ENCODE assay signal across 8 cellular contexts in genomic region chrX:49043220-49043986, GRCh38. TPM values are rescaled to one million over a fixed set of nuclear protein-coding genes. Genes with fewer than 3 reads are reported as not detected.
DNase-seq lines count a peak whose midpoint lies in the region; ATAC-seq and TF ChIP-seq lines count a peak whose summit lies in the region.

TFE3 (minus strand) TSS chrX:49043357; CDS start chrX:49043226, 131 bp downstream.

- H3K27me3 ChIP-seq in WERI-Rb-1 (ENCODE audit: insufficient read depth, low read depth, severe bottlenecking), result peaks cover 7% of the 10 kb centered on the region
- no peaks in the 10 kb centered on the region for H3K27me3 ChIP-seq in mammary epithelial cell (ENCODE audit: insufficient read depth, low read length)
- H3K27me3 ChIP-seq in iPS-20b (ENCODE audit: insufficient read depth, low read length), result no peaks in the 10 kb centered on the region

- no peaks in the 10 kb centered on the region for H4K20me1 ChIP-seq in mammary epithelial cell (ENCODE audit: insufficient read depth, low read length)

- TF ChIP-seq CTCF in AG04449 (IDR thresholded peaks at IDR 0.05; ENCODE audit: insufficient read depth, low read length, missing control alignments), result peak; percentile 48
- TF ChIP-seq CTCF in WERI-Rb-1 (IDR thresholded peaks at IDR 0.05; ENCODE audit: low read depth, low read length), result peak; percentile 54
- TF ChIP-seq CTCF in mammary epithelial cell (conservative IDR thresholded peaks at IDR 0.05 in 1 of 2, IDR thresholded peaks at IDR 0.05 in 1 of 2; ENCODE audit: extremely low read depth in 1 of 2, insufficient read depth in 1 of 2, low read depth in 1 of 2, low read length in 2 of 2), result peak; percentile 39 to 58

- dilution Hi-C loops in mammary epithelial cell (cut with HindIII; ENCODE audit: low sequenced_read_pairs), result loop anchor here (5.0 kb wide), 2 partner anchors 59 to 81 kb away; no protein-coding TSS in a partner anchor

- DNase-seq in AG04449 (ENCODE audit: low read depth, low spot score), result peak; percentile 89
- peak; percentile 100 for DNase-seq in NCI-H2227 (lab: John Stamatoyannopoulos, UW; ENCODE audit: unreplicated experiment)
- DNase-seq in WERI-Rb-1, result peak; percentile 97
- DNase-seq in mammary epithelial cell, result peak; percentile 98

- POLR2A ChIA-PET in AG04449 (lab: Yijun Ruan, JAX), result interaction anchor here (0.9 to 1.4 kb wide), 5 partner anchors 10 to 85 kb away, joined by 3 to 8 read pairs (median 4); partner anchors contain the start of genes GRIPAP1, KCND1 and OTUD5

- in situ Hi-C loops in mammary epithelial cell (cut with MboI; ENCODE audit: low sequenced_read_pairs in 2 of 2), result no loop called here

- H3K4me3 ChIP-seq in AG04449 (ENCODE audit: low read depth, low read length) (peak within 1 kb of the TSS; percentile 71), WERI-Rb-1 (ENCODE audit: low read depth, low read length) (peak within 1 kb of the TSS; percentile 65), mammary epithelial cell (replicated peaks in 1 of 3; ENCODE audit: insufficient read depth in 1 of 3, low read depth in 2 of 3, low read length in 3 of 3) (peak within 1 kb of the TSS; percentile 39 to 71 (median 51)), iPS-20b (ENCODE audit: low read length) (peak within 1 kb of the TSS; percentile 95), skin epidermis (peak within 1 kb of the TSS; percentile 58 to 81 (median 71))

- intact Hi-C loops in mammary epithelial cell (cut with micrococcal nuclease), result loop anchor here (1.0 to 5.0 kb wide), 10 partner anchors 31 to 281 kb away; partner anchors contain the start of genes GRIPAP1 and PRAF2

- peaks cover 41% of the 10 kb centered on the region for H3K79me2 ChIP-seq in mammary epithelial cell (ENCODE audit: insufficient read depth, low read length)

- H3K4me1 ChIP-seq in mammary epithelial cell (ENCODE audit: insufficient read depth, low read length), result peaks cover 12% of the 10 kb centered on the region
- H3K4me1 ChIP-seq in iPS-20b (ENCODE audit: insufficient read depth, low read length), result peaks cover 6% of the 10 kb centered on the region

- WGBS in mammary epithelial cell (ENCODE audit: low coverage, missing lambda C conversion rate), result 47% methylated on average over 44 of the region's 67 CpGs

- CTCF ChIA-PET in AG04449 (lab: Yijun Ruan, JAX), result interaction anchor here (0.6 to 2.1 kb wide), 11 partner anchors 10 to 122 kb away, joined by 3 to 10 read pairs (median 3); partner anchors contain the start of genes KCND1 and OTUD5
- CTCF ChIA-PET in mammary epithelial cell (lab: Charles Lee; ENCODE audit: low non-redundant PET), result interaction anchor here (0.6 kb wide), 1 partner anchor 472 kb away, joined by 4 read pairs; no protein-coding TSS in a partner anchor

- peak within 1 kb of the TSS; percentile 91 for H3K9ac ChIP-seq in mammary epithelial cell (ENCODE audit: insufficient read depth, low read length)
- peak within 1 kb of the TSS; percentile 95; the same call in 1 of the 2 replicates for H3K9ac ChIP-seq in iPS-20b (ENCODE audit: low read depth, low read length)

- H3K27ac ChIP-seq in WERI-Rb-1 (peak within 1 kb of the TSS; percentile 78), mammary epithelial cell (ENCODE audit: insufficient read depth, low read depth, low read length) (peak within 1 kb of the TSS; percentile 73), iPS-20b (ENCODE audit: low read length) (no peak within 1 kb of the TSS), skin epidermis (peak within 1 kb of the TSS; percentile 92 to 100 (median 97))

- ATAC-seq in GM18873 (IDR thresholded peaks at IDR 0.05; ENCODE audit: low FRiP score, unreplicated experiment) (peak; percentile 65), HG03159 (IDR thresholded peaks at IDR 0.05; ENCODE audit: unreplicated experiment) (peak; percentile 86)

- peak within 1 kb of the TSS; percentile 86 for H2AFZ ChIP-seq in mammary epithelial cell (ENCODE audit: low read depth, low read length)

- H3K36me3 ChIP-seq in WERI-Rb-1 (peaks cover 6% of the 10 kb centered on the region; the same call in 1 of the 2 replicates), mammary epithelial cell (ENCODE audit: insufficient read depth, low read length) (no peaks in the 10 kb centered on the region), iPS-20b (ENCODE audit: insufficient read depth, low read depth, low read length) (peaks cover 13% of the 10 kb centered on the region)

- H3K4me2 ChIP-seq in mammary epithelial cell (ENCODE audit: insufficient read depth, low read depth, low read length), result peak within 1 kb of the TSS; percentile 60

- H3K9me3 ChIP-seq in WERI-Rb-1 (ENCODE audit: severe bottlenecking) (no peaks in the 10 kb centered on the region), mammary epithelial cell (replicated peaks; ENCODE audit: insufficient read depth, low read length) (no peaks in the 10 kb centered on the region), iPS-20b (ENCODE audit: insufficient read depth, low read depth, low read length) (no peaks in the 10 kb centered on the region)

- no TSS peak for BruUV-seq in mammary epithelial cell (replicated peaks; lab: Mats Ljungman, UMichigan)

RNA-seq across cellular contexts. Expression of gene TFE3, which starts in this region (rescaled TPM):
- 10 to 100 TPM; 30.5 to 61.1 TPM for total RNA-seq in mammary epithelial cell
- polyA plus RNA-seq in mammary epithelial cell, result 13.8 TPM
- polyA minus RNA-seq in mammary epithelial cell, result 21.4 TPM
